ENCODE assay signal across 23 cellular contexts in the genomic region with DNA sequence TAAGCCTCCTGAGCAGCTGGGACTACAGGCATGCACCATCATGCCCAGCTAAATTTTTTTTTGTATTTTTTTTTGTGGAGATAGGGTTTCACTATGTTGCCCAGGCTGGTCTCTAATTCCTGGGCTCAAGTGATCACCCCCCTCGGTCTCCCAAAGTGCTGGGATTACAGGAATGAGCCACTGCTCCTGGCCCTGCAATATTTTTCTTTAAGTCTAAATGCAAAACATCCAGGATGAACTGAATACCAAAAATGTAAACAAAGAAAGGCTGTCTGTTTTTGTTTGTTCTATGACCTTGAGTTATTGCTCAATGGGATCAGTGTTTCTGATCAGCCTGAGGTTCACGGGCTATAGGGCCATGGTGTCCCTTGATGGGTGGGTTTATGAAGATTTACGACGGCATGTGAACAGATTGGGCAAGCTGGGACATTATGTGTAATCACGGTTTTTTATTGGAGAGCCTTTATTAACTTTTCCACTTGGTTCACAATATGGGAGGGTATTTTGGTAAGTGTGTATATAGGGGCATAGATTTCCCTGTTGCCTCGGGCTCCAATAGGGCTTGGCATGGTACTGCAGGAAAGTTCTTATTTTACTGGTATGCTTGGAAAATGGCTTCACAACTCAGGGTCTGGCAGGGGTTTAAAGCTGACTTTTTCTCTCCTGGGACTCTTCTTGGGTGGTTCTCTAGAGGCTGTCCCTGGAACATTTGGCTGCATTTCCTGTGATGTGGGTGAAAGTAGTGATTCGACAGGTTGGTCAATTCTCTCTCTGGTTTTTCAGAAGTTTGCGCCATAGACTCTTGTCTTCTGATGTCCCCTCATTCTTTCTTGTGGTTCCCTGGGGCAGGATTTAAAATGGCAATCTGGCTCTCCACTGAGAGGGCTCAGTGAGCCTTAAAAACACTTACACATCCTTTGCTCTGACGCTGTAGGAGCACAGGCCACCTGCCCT. TPM values are rescaled to one million over a fixed set of nuclear protein-coding genes. Genes with fewer than 3 reads are reported as not detected.
DNase-seq lines count a peak whose midpoint lies in the region; ATAC-seq, FAIRE-seq and TF ChIP-seq lines count a peak whose summit lies in the region.
"Had no signal": no experiment of that assay in that cellular context is flagged by ENCODE, and none has a peak within 500 bp of the region (broad histone marks: within the 10 kb centered on the region; RNA-seq: fewer than 3 reads in every experiment).

No MANE protein-coding gene starts in this region.

- BruUV-seq in HepG2 (replicated peaks; lab: Mats Ljungman, UMichigan), result no TSS peak

- peak overlapping the region; percentile 45 for H3K9ac ChIP-seq in HepG2 (ENCODE audit: insufficient read depth, low read depth, low read length)

- no peak overlapping the region for H2AFZ ChIP-seq in HepG2 (ENCODE audit: low read length)

- FAIRE-seq in HepG2 (lab: Jason Lieb, UNC), result peak; percentile 64
- FAIRE-seq: astrocyte had no signal

- ATAC-seq in HepG2 (peak; percentile 79), HG03571 (IDR thresholded peaks at IDR 0.05; ENCODE audit: unreplicated experiment) (no peak), GM19463 (IDR thresholded peaks at IDR 0.05; ENCODE audit: unreplicated experiment) (no peak)
- ATAC-seq: effector memory CD8-positive, alpha-beta T cell; T-cell had no signal

- H3K27me3 ChIP-seq in WERI-Rb-1 (ENCODE audit: insufficient read depth, low read depth, severe bottlenecking), result no peaks in the 10 kb centered on the region
- no peaks in the 10 kb centered on the region for H3K27me3 ChIP-seq in HepG2 (ENCODE audit: control insufficient read depth in 1 of 2, insufficient read depth in 2 of 2, low read length in 2 of 2)
- H3K27me3 ChIP-seq: ovary, sigmoid colon had no signal

- in situ Hi-C loops in HepG2 (cut with HindIII; ENCODE audit: extremely low pct_ligation_motif_present, low pct_unique_long_range_greater_than_20kb), result no loop called here

- POLR2A ChIA-PET in HepG2 (lab: Yijun Ruan, JAX), result interaction anchor here (1.5 to 1.6 kb wide), 2 partner anchors 49 to 143 kb away, joined by 3 to 7 read pairs; partner anchors contain the start of gene BRAF

- H3K27ac ChIP-seq in WERI-Rb-1 (no peak overlapping the region), HepG2 (ENCODE audit: extremely low read length, insufficient read depth, low read length) (peak overlapping the region; percentile 85)
- H3K27ac ChIP-seq: ovary, sigmoid colon had no signal

- DNase-seq in DMS 273 (lab: John Stamatoyannopoulos, UW; ENCODE audit: unreplicated experiment), result peak; percentile 53
- DNase-seq in MV-4-11 (lab: John Stamatoyannopoulos, UW), result peak; percentile 5
- DNase-seq in WERI-Rb-1, result peak; percentile 14
- DNase-seq in HepG2 (ENCODE audit: low spot score), result peak; percentile 90
- no peak for DNase-seq in activated CD4-positive, CD25-positive, alpha-beta regulatory T cell treated with anti-CD3 and anti-CD28 coated beads, Interleukin-2, amount 50 U/mL, for 72 hours
- DNase-seq in stimulated activated CD4-positive, alpha-beta T cell treated with anti-CD3 and anti-CD28 coated beads, Interleukin-12 subunit alpha, Interleukin-12 subunit beta, amount 100 ng/mL, for 4 hours, result no peak
- DNase-seq: activated CD4-positive, alpha-beta T cell treated with anti-CD3 and anti-CD28 coated beads, Interleukin-2, amount 50 U/mL, for 4 hours; activated naive CD4-positive, alpha-beta T cell treated with anti-CD3 and anti-CD28 coated beads for 36 hours; activated T-cell treated with anti-CD3 and anti-CD28 coated beads for 4 hours; COR-L47; effector memory CD8-positive, alpha-beta T cell; hippocampal formation; islet precursor cell; naive B cell; NCI-H187 treated with DMSO at 0.1 percent for 48 hours; NCI-H510A; ovary; Right ventricle myocardium superior; sigmoid colon; T-cell had no signal

- no peak for TF ChIP-seq CTCF in WERI-Rb-1 (IDR thresholded peaks at IDR 0.05; ENCODE audit: low read depth, low read length)
- TF ChIP-seq CTCF in HepG2 (CRISPR knock-in tag; IDR thresholded peaks at IDR 0.05), result no peak

- peak overlapping the region; percentile 81 for H3K4me2 ChIP-seq in HepG2 (ENCODE audit: low read depth, low read length)

- no peak overlapping the region for H3K4me3 ChIP-seq in WERI-Rb-1 (ENCODE audit: low read depth, low read length)
- peak overlapping the region; percentile 34 to 43 (median 36); a peak in 5 of 6 replicates for H3K4me3 ChIP-seq in HepG2 (replicated peaks in 1 of 3; ENCODE audit: insufficient read depth in 1 of 3, low read depth in 2 of 3, low read length in 3 of 3)
- H3K4me3 ChIP-seq: ovary, sigmoid colon had no signal

- no peaks in the 10 kb centered on the region for H4K20me1 ChIP-seq in HepG2 (ENCODE audit: insufficient read depth, low read length)

- TF ChIP-seq RAD21 in HepG2 (CRISPR knock-in tag; IDR thresholded peaks at IDR 0.05), result no peak

- 11% methylated on average over 8 of the region's 9 CpGs for WGBS in HepG2 (ENCODE audit: low lambda C conversion rate)

- CTCF ChIA-PET in HepG2 (lab: Yijun Ruan, JAX; ENCODE audit: low intra/inter-chr PET ratio, low total read pairs), result no interaction called here

- H3K4me1 ChIP-seq in HepG2 (ENCODE audit: insufficient read depth, low read length), result peaks cover 76% of the 10 kb centered on the region
- H3K4me1 ChIP-seq: sigmoid colon had no signal

- H3K79me2 ChIP-seq in HepG2 (ENCODE audit: insufficient read depth, low read length), result no peaks in the 10 kb centered on the region

- no peaks in the 10 kb centered on the region for H3K9me3 ChIP-seq in WERI-Rb-1 (ENCODE audit: severe bottlenecking)
- no peaks in the 10 kb centered on the region for H3K9me3 ChIP-seq in HepG2 (ENCODE audit: low read length)
- H3K9me3 ChIP-seq: ovary, sigmoid colon had no signal

- H3K36me3 ChIP-seq in WERI-Rb-1 (no peaks in the 10 kb centered on the region), HepG2 (replicated peaks in 1 of 2; ENCODE audit: control insufficient read depth in 1 of 2, insufficient read depth in 2 of 2, low read length in 2 of 2) (no peaks in the 10 kb centered on the region)
- H3K36me3 ChIP-seq: ovary, sigmoid colon had no signal

- no peak for TF ChIP-seq POLR2A in HepG2 (IDR thresholded peaks at IDR 0.05; ENCODE audit: insufficient read depth in 1 of 2, low read depth in 2 of 2, low read length in 2 of 2)

- TF ChIP-seq EP300 in HepG2 (IDR thresholded peaks at IDR 0.05; ENCODE audit: low read depth in 2 of 2, low read length in 2 of 2) (peak in 1 of 2 experiments; percentile 87; a peak in 2 of 4 replicates), HepG2 (CRISPR knock-in tag; IDR thresholded peaks at IDR 0.05; ENCODE audit: borderline replicate concordance) (peak; percentile 68)

- intact Hi-C loops in HepG2 (cut with micrococcal nuclease; ENCODE audit: unreplicated experiment), result loop anchor here (2.0 kb wide), 1 partner anchor 48 kb away; the partner anchor contains the start of gene BRAF

TF ChIP-seq in HepG2, 621 proteins besides CTCF, POLR2A, EP300 and RAD21 (continues in another document):
- TF ChIP-seq FOSL1 (CRISPR knock-in tag; IDR thresholded peaks at IDR 0.05; ENCODE audit: borderline replicate concordance), result no peak

RNA-seq across cellular contexts. Expression of gene MRPS33, which starts 41.6 kb away (rescaled TPM):
- 91.0 and 120 TPM in 2 replicates for total RNA-seq in HepG2 (2016; rRNA removed; fragmentation: Illumina TruSeq; extraction: Trizol)
- total RNA-seq in HepG2 (2016; cell fraction: cytosol; rRNA removed; fragmentation: Illumina TruSeq; extraction: Trizol; ENCODE audit: low read depth), result 60.7 and 64.6 TPM in 2 replicates
- total RNA-seq in HepG2 (2016; cell fraction: insoluble cytoplasmic fraction; rRNA removed; fragmentation: Illumina TruSeq; extraction: Trizol), result 100 and 135 TPM in 2 replicates
- 79.6 and 82.5 TPM in 2 replicates for total RNA-seq in HepG2 (2016; cell fraction: membrane; rRNA removed; fragmentation: Illumina TruSeq; extraction: Trizol)
- 33.2 and 36.3 TPM in 2 replicates for total RNA-seq in HepG2 (2016; cell fraction: nucleus; rRNA removed; fragmentation: Illumina TruSeq; extraction: Trizol)
- polyA plus RNA-seq in HepG2 (2011; rRNA removed), result 38.3 and 50.9 TPM in 2 replicates
- polyA plus RNA-seq in HepG2 (2011; cell fraction: cytosol; rRNA removed), result 17.9 and 20.1 TPM in 2 replicates
- polyA plus RNA-seq in HepG2 (2011; cell fraction: nucleus; rRNA removed), result 5.7 and 6.9 TPM in 2 replicates
- 78.8 and 104 TPM in 2 replicates for polyA plus RNA-seq in HepG2 (2012)
- polyA plus RNA-seq in HepG2 (2016; cell fraction: cytosol; fragmentation: Illumina TruSeq; extraction: Trizol; ENCODE audit: low read depth), result 77.6 and 83.1 TPM in 2 replicates
- 127 and 141 TPM in 2 replicates for polyA plus RNA-seq in HepG2 (2016; cell fraction: insoluble cytoplasmic fraction; fragmentation: Illumina TruSeq; extraction: Trizol; ENCODE audit: low read depth)
- 82.8 and 92.8 TPM in 2 replicates for polyA plus RNA-seq in HepG2 (2016; cell fraction: membrane; fragmentation: Illumina TruSeq; extraction: Trizol; ENCODE audit: low read depth)
- polyA plus RNA-seq in HepG2 (2016; cell fraction: nucleus; fragmentation: Illumina TruSeq; extraction: Trizol; ENCODE audit: insufficient read depth, low read depth), result 56.1 and 57.3 TPM in 2 replicates
- polyA minus RNA-seq in HepG2 (2011; rRNA and poly(A)+ RNA removed; ENCODE audit: low replicate concordance), result 10.4 and 14.1 TPM in 2 replicates
- polyA minus RNA-seq in HepG2 (2011; cell fraction: cytosol; rRNA and poly(A)+ RNA removed), result 12.2 and 13.7 TPM in 2 replicates
- polyA minus RNA-seq in HepG2 (2011; cell fraction: nucleus; rRNA and poly(A)+ RNA removed), result 4.6 and 13.4 TPM in 2 replicates

RNA-seq across cellular contexts. Expression of gene BRAF, which starts 48.4 kb away (rescaled TPM):
- 13.4 and 14.0 TPM in 2 replicates for total RNA-seq in HepG2 (2016; rRNA removed; fragmentation: Illumina TruSeq; extraction: Trizol)
- 22.5 and 25.2 TPM in 2 replicates for total RNA-seq in HepG2 (2016; cell fraction: cytosol; rRNA removed; fragmentation: Illumina TruSeq; extraction: Trizol; ENCODE audit: low read depth)
- 12.1 and 13.9 TPM in 2 replicates for total RNA-seq in HepG2 (2016; cell fraction: insoluble cytoplasmic fraction; rRNA removed; fragmentation: Illumina TruSeq; extraction: Trizol)
- 14.4 and 19.6 TPM in 2 replicates for total RNA-seq in HepG2 (2016; cell fraction: membrane; rRNA removed; fragmentation: Illumina TruSeq; extraction: Trizol)
- total RNA-seq in HepG2 (2016; cell fraction: nucleus; rRNA removed; fragmentation: Illumina TruSeq; extraction: Trizol), result 33.7 and 34.1 TPM in 2 replicates
- polyA plus RNA-seq in HepG2 (2011; rRNA removed), result 10.1 and 12.5 TPM in 2 replicates
- polyA plus RNA-seq in HepG2 (2011; cell fraction: cytosol; rRNA removed), result 5.2 and 8.2 TPM in 2 replicates
- polyA plus RNA-seq in HepG2 (2011; cell fraction: nucleus; rRNA removed), result 11.9 and 15.4 TPM in 2 replicates
- polyA plus RNA-seq in HepG2 (2012), result 7.5 and 9.3 TPM in 2 replicates
- 2.9 and 3.9 TPM in 2 replicates for polyA plus RNA-seq in HepG2 (2016; cell fraction: cytosol; fragmentation: Illumina TruSeq; extraction: Trizol; ENCODE audit: low read depth)
- polyA plus RNA-seq in HepG2 (2016; cell fraction: insoluble cytoplasmic fraction; fragmentation: Illumina TruSeq; extraction: Trizol; ENCODE audit: low read depth), result 7.0 and 8.0 TPM in 2 replicates
- 4.3 and 6.0 TPM in 2 replicates for polyA plus RNA-seq in HepG2 (2016; cell fraction: membrane; fragmentation: Illumina TruSeq; extraction: Trizol; ENCODE audit: low read depth)
- 12.8 and 14.4 TPM in 2 replicates for polyA plus RNA-seq in HepG2 (2016; cell fraction: nucleus; fragmentation: Illumina TruSeq; extraction: Trizol; ENCODE audit: insufficient read depth, low read depth)
- 23.3 and 34.0 TPM in 2 replicates for polyA minus RNA-seq in HepG2 (2011; rRNA and poly(A)+ RNA removed; ENCODE audit: low replicate concordance)
- polyA minus RNA-seq in HepG2 (2011; cell fraction: cytosol; rRNA and poly(A)+ RNA removed), result 20.0 and 26.5 TPM in 2 replicates
- 109 and 113 TPM in 2 replicates for polyA minus RNA-seq in HepG2 (2011; cell fraction: nucleus; rRNA and poly(A)+ RNA removed)

Comparison
In these comparisons a context has a peak if more than half of its experiments do, and no peak if none do; other contexts are left out.
1. DNase-seq: peak in DMS 273 (single experiment), MV-4-11 (single experiment), WERI-Rb-1 (single experiment) and HepG2 (single experiment); none in activated CD4-positive, CD25-positive, alpha-beta regulatory T cell treated with anti-CD3 and anti-CD28 coated beads, Interleukin-2, amount 50 U/mL, for 72 hours (single experiment) and stimulated activated CD4-positive, alpha-beta T cell treated with anti-CD3 and anti-CD28 coated beads, Interleukin-12 subunit alpha, Interleukin-12 subunit beta, amount 100 ng/mL, for 4 hours (single experiment).